In the genomic region with DNA sequence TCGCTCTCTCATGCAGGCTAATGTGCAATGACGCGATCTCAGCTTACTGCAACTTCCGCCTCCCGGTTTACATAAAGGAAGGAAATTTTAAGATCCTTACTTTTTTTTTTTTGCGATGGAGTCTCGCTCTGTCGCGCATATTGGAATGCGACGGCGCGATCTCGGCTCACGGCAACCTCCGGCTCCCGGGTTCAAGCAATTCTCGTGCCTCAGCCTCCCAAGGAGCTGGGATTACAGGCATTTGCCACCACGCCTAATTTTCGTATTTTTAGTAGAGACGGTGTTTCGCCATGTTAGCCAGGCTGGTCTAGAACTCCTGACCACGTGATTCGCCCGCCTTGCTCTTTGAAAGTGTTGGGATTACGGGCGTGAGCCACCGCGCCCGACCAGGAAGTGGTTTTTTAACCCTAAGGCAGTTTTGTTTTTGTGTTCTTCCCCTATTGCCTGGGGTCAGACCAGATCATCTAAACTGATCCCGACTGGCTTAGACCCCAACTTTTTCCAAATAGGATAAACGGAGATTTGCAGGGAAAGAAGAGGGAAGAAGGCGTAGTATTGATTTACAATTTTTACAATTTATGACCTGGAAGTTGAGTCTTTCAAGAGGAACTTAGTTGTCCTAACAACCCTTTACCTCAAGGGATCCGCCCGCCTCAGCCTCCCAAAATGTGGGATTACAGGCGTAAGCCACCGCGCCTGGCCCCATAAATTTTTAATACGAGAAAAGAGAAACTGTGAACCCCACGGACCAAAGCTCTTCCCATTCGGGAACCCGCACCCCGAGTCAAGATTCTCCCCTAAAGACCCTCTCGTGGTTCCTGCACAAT, we compare ENCODE assay signal across 8 cellular contexts.
DNase-seq lines count a peak whose midpoint lies in the region; ATAC-seq and TF ChIP-seq lines count a peak whose summit lies in the region.

No MANE protein-coding gene starts in this region.

- CTCF ChIA-PET in A673 (lab: Charles Lee) = no interaction called here

- H2AK5ac ChIP-seq in H9 (ENCODE audit: insufficient read length, low read length) = no peak overlapping the region

- TF ChIP-seq CTCF in A673 (conservative IDR thresholded peaks at IDR 0.05; ENCODE audit: low read depth, low read length) = no peak
- TF ChIP-seq CTCF in H9 (conservative IDR thresholded peaks at IDR 0.05) = no peak
- TF ChIP-seq CTCF in esophagus squamous epithelium (IDR thresholded peaks at IDR 0.05) = no peak

- no peaks in the 10 kb centered on the region for H3K79me1 ChIP-seq in H9 (ENCODE audit: insufficient read depth, low read depth, low read length, poor library complexity, severe bottlenecking)

- H3K4me1 ChIP-seq in A673 (ENCODE audit: insufficient read depth, low read length, poor library complexity, severe bottlenecking) (no peaks in the 10 kb centered on the region), H9 (ENCODE audit: insufficient read depth, low read length) (no peaks in the 10 kb centered on the region), esophagus squamous epithelium (peaks cover 0 to 11% (median 0%) of the 10 kb centered on the region in 3 donors), stomach smooth muscle (ENCODE audit: control insufficient read depth, insufficient read depth, low read length) (peaks cover 6% of the 10 kb centered on the region)

- no peak overlapping the region for H2BK15ac ChIP-seq in H9 (ENCODE audit: low read depth, low read length)

- no peak for TF ChIP-seq POLR2A in esophagus squamous epithelium (IDR thresholded peaks at IDR 0.05)

- H4K91ac ChIP-seq in H9 (ENCODE audit: insufficient read length, low read depth, low read length) = no peak overlapping the region

- H2BK12ac ChIP-seq in H9 (ENCODE audit: insufficient read length, low read depth, low read length) = no peak overlapping the region

- no peak overlapping the region for H4K5ac ChIP-seq in H9 (ENCODE audit: insufficient read length, low read depth, low read length)

- H3K23me2 ChIP-seq in H9 (ENCODE audit: insufficient read length, low read depth, low read length, poor library complexity, severe bottlenecking) = no peaks in the 10 kb centered on the region

- no peak for ATAC-seq in HG03520 (IDR thresholded peaks at IDR 0.05; ENCODE audit: unreplicated experiment)

- H3K36me3 Mint-ChIP-seq in H9 (ENCODE audit: insufficient read depth in 1 of 3, low read depth in 3 of 3) = peaks cover 19 to 34% (median 30%) of the 10 kb centered on the region in 3 experiments

- H3K4me3 ChIP-seq in A673 (ENCODE audit: low read depth, low read length, poor library complexity, severe bottlenecking) (no peak overlapping the region), esophagus squamous epithelium (peak overlapping the region; percentile 45 to 69 (median 62)), stomach smooth muscle (ENCODE audit: low read length in 2 of 2) (peak overlapping the region; percentile 82 to 84)

- no peak overlapping the region for H2AFZ ChIP-seq in H9 (ENCODE audit: low read length)

- peaks cover 12 to 13% of the 10 kb centered on the region in 2 experiments for H3K4me1 Mint-ChIP-seq in H9

- no peaks in the 10 kb centered on the region for H3K36me3 ChIP-seq in A673 (ENCODE audit: insufficient read depth, low read length, poor library complexity, severe bottlenecking)
- H3K36me3 ChIP-seq in esophagus squamous epithelium = no peaks in the 10 kb centered on the region
- H3K36me3 ChIP-seq in stomach smooth muscle (ENCODE audit: control insufficient read depth in 2 of 2, insufficient read depth in 2 of 2, low read length in 2 of 2) = no peaks in the 10 kb centered on the region

- H3K56ac ChIP-seq in H9 (ENCODE audit: insufficient read length, low read depth, low read length) = no peak overlapping the region

- H3K27me3 Mint-ChIP-seq in H9 (ENCODE audit: low read depth) = no peaks in the 10 kb centered on the region

- WGBS in H9 (ENCODE audit: extremely low coverage, insufficient read length, low lambda C conversion rate) = no CpG with 5 or more reads among the region's 44 CpGs
- 8 to 14% methylated on average over 44 of the region's 44 CpGs for WGBS in esophagus squamous epithelium, 2 donors

- POLR2A ChIA-PET in A673 (lab: Charles Lee; ENCODE audit: low non-redundant PET) = no interaction called here

- DNase-seq in A673 (ENCODE audit: low spot score) (no peak), H9 (peak; percentile 34), esophagus squamous epithelium (lab: John Stamatoyannopoulos, UW) (no peak), myocyte (ENCODE audit: low read depth) (peak; percentile 57), SW 1271 (lab: John Stamatoyannopoulos, UW) (no peak)
- peak; percentile 30 for DNase-seq in activated T-cell treated with anti-CD3 and anti-CD28 coated beads, Interleukin-2, amount 50 U/mL, for 1 hour

- H4K8ac ChIP-seq in H9 (replicated peaks; ENCODE audit: insufficient read length, low read depth, low read length) = no peak overlapping the region

- intact Hi-C loops in A673 (cut with micrococcal nuclease; ENCODE audit: unreplicated experiment) (no loop called here), esophagus squamous epithelium (cut with DNase I) (no loop called here)

- H2BK20ac ChIP-seq in H9 (ENCODE audit: low read depth, low read length, poor library complexity, severe bottlenecking) = no peak overlapping the region

- H3K27me3 ChIP-seq in A673 (replicated peaks; ENCODE audit: insufficient read depth, low read depth, low read length, poor library complexity) = no peaks in the 10 kb centered on the region
- H3K27me3 ChIP-seq in H9 (ENCODE audit: insufficient read depth, low read length) = no peaks in the 10 kb centered on the region
- H3K27me3 ChIP-seq in esophagus squamous epithelium = no peaks in the 10 kb centered on the region
- H3K27me3 ChIP-seq in stomach smooth muscle (ENCODE audit: control insufficient read depth in 1 of 2, insufficient read depth in 2 of 2, low read length in 2 of 2) = no peaks in the 10 kb centered on the region

- peak overlapping the region; percentile 43 for H3K4me2 ChIP-seq in H9 (ENCODE audit: insufficient read depth, insufficient read length, low read length)

- no peak overlapping the region for H2BK5ac ChIP-seq in H9 (ENCODE audit: insufficient read length, low read length)

- H3K14ac ChIP-seq in H9 (ENCODE audit: insufficient read depth, low read length) = no peak overlapping the region; the same call in 1 of the 2 replicates

- H3K4ac ChIP-seq in H9 (ENCODE audit: low read depth, low read length) = no peak overlapping the region

- H3T11ph ChIP-seq in H9 (ENCODE audit: low read length) = no peak overlapping the region

- H3K18ac ChIP-seq in H9 (ENCODE audit: insufficient read length, low read depth, low read length) = no peak overlapping the region

- no peaks in the 10 kb centered on the region for H4K20me1 ChIP-seq in H9 (ENCODE audit: control insufficient read depth, insufficient read depth, insufficient read length)

- H3K27ac Mint-ChIP-seq in H9 = peak overlapping the region; percentile 95 to 100 (median 98)

- BruUV-seq in A673 (replicated peaks; lab: Mats Ljungman, UMichigan) = TSS peak; percentile 39

- H2BK120ac ChIP-seq in H9 (ENCODE audit: low read depth, low read length, poor library complexity, severe bottlenecking) = no peak overlapping the region

- H3K79me2 ChIP-seq in H9 (ENCODE audit: insufficient read depth, low read length) = peaks cover 5% of the 10 kb centered on the region; the same call in 1 of the 2 replicates

- H3K9me3 ChIP-seq in A673 (ENCODE audit: low read depth, low read length, poor library complexity, severe bottlenecking) (peaks cover 23% of the 10 kb centered on the region), H9 (ENCODE audit: control insufficient read depth, low read depth, low read length) (no peaks in the 10 kb centered on the region), esophagus squamous epithelium (peaks cover 0 to 9% (median 0%) of the 10 kb centered on the region in 3 donors), stomach smooth muscle (ENCODE audit: control insufficient read depth in 2 of 2, low read length in 2 of 2) (no peaks in the 10 kb centered on the region)

- H3K23ac ChIP-seq in H9 (ENCODE audit: insufficient read length, low read depth, low read length) = no peak overlapping the region

- peak overlapping the region; percentile 57 for H3K9ac ChIP-seq in H9 (ENCODE audit: extremely low read depth, insufficient read length, low read length)
- peak overlapping the region; percentile 68 to 74 for H3K9ac ChIP-seq in stomach smooth muscle (ENCODE audit: low read length in 2 of 2)

- H3K27ac ChIP-seq in A673 (ENCODE audit: low read depth, low read length, poor library complexity, severe bottlenecking) (no peak overlapping the region), H9 (ENCODE audit: insufficient read length, low read depth, low read length) (no peak overlapping the region), esophagus squamous epithelium (peak overlapping the region; percentile 81 to 92 (median 88)), stomach smooth muscle (ENCODE audit: low read length) (peak overlapping the region; percentile 73)

- H3K4me3 Mint-ChIP-seq in H9 = peak overlapping the region; percentile 96 to 97

- no peaks in the 10 kb centered on the region; a peak in 1 of 5 replicates for H3K9me3 Mint-ChIP-seq in H9

Comparison
In these comparisons a context has a peak if more than half of its experiments do, and no peak if none do; other contexts are left out.
1. DNase-seq: peak in H9 (single experiment), activated T-cell treated with anti-CD3 and anti-CD28 coated beads, Interleukin-2, amount 50 U/mL, for 1 hour (single experiment) and myocyte (single experiment); none in A673 (single experiment), esophagus squamous epithelium (single experiment) and SW 1271 (0 of 2).
2. H3K27ac ChIP-seq: peak in esophagus squamous epithelium (4 of 4) and stomach smooth muscle (single experiment); none in A673 (single experiment) and H9 (single experiment).